Comparison of ENCODE assay signal across 24 cellular contexts in genomic region chr13:99629641-99630040, GRCh38.
"Had no signal": no experiment of that assay in that cellular context is flagged by ENCODE, and none has a peak within 500 bp of the region (broad histone marks: within the 10 kb centered on the region; RNA-seq: fewer than 3 reads in every experiment).

No MANE protein-coding gene starts in this region.

- H3K27me3 ChIP-seq: breast epithelium, Peyer's patch had no signal

- DNase-seq: activated B cell treated with CpG ODN at 0.5 μM for 24 hours; activated CD4-positive, alpha-beta T cell treated with anti-CD3 and anti-CD28 coated beads for 1 hour; activated CD4-positive, alpha-beta T cell treated with anti-CD3 and anti-CD28 coated beads, Interleukin-2, amount 10 ng/mL, durations not matched to agents 24 days and 14 days; activated CD4-positive, alpha-beta T cell treated with anti-CD3 and anti-CD28 coated beads, Interleukin-2, amount 50 U/mL, for 48 hours; activated CD8-positive, alpha-beta memory T cell treated with anti-CD3 and anti-CD28 coated beads for 24 hours; activated gamma-delta T cell; activated naive CD4-positive, alpha-beta T cell treated with anti-CD3 and anti-CD28 coated beads for 36 hours; activated T-cell treated with anti-CD3 and anti-CD28 coated beads, Interleukin-2, amount 50 U/mL, for 48 hours; amygdala; Karpas-422; NCI-H1105 treated with DMSO at 0.1 percent for 48 hours; NCI-H1436 treated with DMSO at 0.1 percent for 48 hours; NCI-H187; NCI-H2081; NCI-H446; NCI-H524; Peyer's patch; SHP77; T-helper 9 cell had no signal

- H3K9me3 ChIP-seq: breast epithelium, Peyer's patch had no signal

- H3K4me3 ChIP-seq: breast epithelium, K562, Peyer's patch had no signal

- FAIRE-seq: K562, TTC549 had no signal

- H3K4me1 ChIP-seq: breast epithelium, Peyer's patch had no signal

- ATAC-seq: activated T-helper 17 cell treated with anti-CD3 and anti-CD28 coated beads, Interleukin-2, amount 50 U/mL, for 72 hours; K562 had no signal

- H3K36me3 ChIP-seq: breast epithelium, Peyer's patch had no signal

- H3K27ac ChIP-seq: breast epithelium, Peyer's patch, RWPE1 had no signal
